Comparison of ENCODE assay signal across 15 cellular contexts in genomic region chr5:68193481-68194036, GRCh38. TPM values are rescaled to one million over a fixed set of nuclear protein-coding genes. Genes with fewer than 3 reads are reported as not detected.
DNase-seq lines count a peak whose midpoint lies in the region; ATAC-seq, FAIRE-seq and TF ChIP-seq lines count a peak whose summit lies in the region.
"Had no signal": no experiment of that assay in that cellular context is flagged by ENCODE, and none has a peak within 500 bp of the region (broad histone marks: within the 10 kb centered on the region; RNA-seq: fewer than 3 reads in every experiment).

No MANE protein-coding gene starts in this region.

- in situ Hi-C loops in IMR-90 (cut with MboI; ENCODE audit: low sequenced_read_pairs): no loop called here

- H3K18ac ChIP-seq in IMR-90 (ENCODE audit: low read depth, low read length): no peak overlapping the region

- no peaks in the 10 kb centered on the region; the same call in 1 of the 2 replicates for H3K9me1 ChIP-seq in IMR-90 (ENCODE audit: insufficient read depth, low read length)
- no peaks in the 10 kb centered on the region for H3K9me1 ChIP-seq in keratinocyte (ENCODE audit: control insufficient read depth, extremely low read depth, insufficient read depth, low read length)

- no peak overlapping the region for H4K91ac ChIP-seq in IMR-90 (ENCODE audit: insufficient read depth, low read depth, low read length)

- intact Hi-C loops in IMR-90 (cut with micrococcal nuclease): no loop called here

- H3K36me3 ChIP-seq in IMR-90 (ENCODE audit: control insufficient read depth, insufficient read depth, low read length): no peaks in the 10 kb centered on the region
- no peaks in the 10 kb centered on the region for H3K36me3 ChIP-seq in keratinocyte (ENCODE audit: control insufficient read depth in 2 of 2, extremely low read depth in 1 of 2, insufficient read depth in 2 of 2, low read length in 2 of 2)
- H3K36me3 ChIP-seq: ovary, uterus had no signal

- H3K79me2 ChIP-seq in keratinocyte (ENCODE audit: control insufficient read depth, insufficient read depth, low read length): no peaks in the 10 kb centered on the region

- H3K36me3 Mint-ChIP-seq in activated naive CD4-positive, alpha-beta T cell treated with anti-CD3 and anti-CD28 coated beads, Interleukin-2, amount 50 U/mL, for 72 hours: no peaks in the 10 kb centered on the region

- H2BK120ac ChIP-seq in IMR-90 (ENCODE audit: low read depth, low read length): no peak overlapping the region

- H2BK5ac ChIP-seq in IMR-90 (ENCODE audit: low read depth, low read length, poor library complexity, severe bottlenecking): no peak overlapping the region

- TF ChIP-seq POLR2A in A549 (IDR thresholded peaks at IDR 0.05; ENCODE audit: low read length) (no peak), IMR-90 (IDR thresholded peaks at IDR 0.05; ENCODE audit: low read depth, low read length) (no peak)

- no peak overlapping the region for H3K27ac ChIP-seq in A549
- no peak overlapping the region for H3K27ac ChIP-seq in IMR-90 (ENCODE audit: insufficient read depth, low read length)
- peak overlapping the region; percentile 15 for H3K27ac ChIP-seq in keratinocyte (ENCODE audit: control insufficient read depth, insufficient read depth, low read length)
- H3K27ac ChIP-seq: ovary, uterus had no signal

- H3K4me2 ChIP-seq in A549: no peak overlapping the region
- no peak overlapping the region for H3K4me2 ChIP-seq in IMR-90 (ENCODE audit: low read depth, low read length)
- H3K4me2 ChIP-seq in keratinocyte (ENCODE audit: control insufficient read depth, extremely low read depth, insufficient read depth, low read depth, low read length): peak overlapping the region; percentile 57

- POLR2A ChIA-PET in A549 (lab: Yijun Ruan, JAX): no interaction called here
- POLR2A ChIA-PET in IMR-90 (lab: Charles Lee; ENCODE audit: unreplicated experiment): no interaction called here

- ATAC-seq in A549 (no peak), IMR-90 (ENCODE audit: low read depth) (no peak), GM21529 (IDR thresholded peaks at IDR 0.05; ENCODE audit: unreplicated experiment) (no peak), HG03135 (IDR thresholded peaks at IDR 0.05; ENCODE audit: unreplicated experiment) (no peak)
- ATAC-seq in activated naive CD4-positive, alpha-beta T cell treated with anti-CD3 and anti-CD28 coated beads, Interleukin-2, amount 50 U/mL, for 72 hours: no peak
- ATAC-seq: activated CD4-positive, CD25-positive, alpha-beta regulatory T cell treated with anti-CD3 and anti-CD28 coated beads, Interleukin-2, amount 50 U/mL, for 24 hours; SK-N-SH treated with all-trans-retinoic acid at 6 μM for 48 hours had no signal

- H4K20me1 ChIP-seq in IMR-90 (ENCODE audit: insufficient read depth, low read length) (no peaks in the 10 kb centered on the region), keratinocyte (ENCODE audit: control insufficient read depth, extremely low read depth, insufficient read depth, low read length) (no peaks in the 10 kb centered on the region)

- DNase-seq in A549 (ENCODE audit: low read depth in 1 of 2, low spot score in 1 of 2) (no peak), IMR-90 (no peak), choroid plexus epithelial cell (ENCODE audit: low read depth) (peak; percentile 65), keratinocyte (ENCODE audit: low read depth, low spot score) (no peak)
- DNase-seq in activated naive CD4-positive, alpha-beta T cell treated with anti-CD3 and anti-CD28 coated beads, Interleukin-2, amount 50 U/mL, for 72 hours (ENCODE audit: low spot score in 2 of 2): no peak
- no peak for DNase-seq in stimulated activated CD4-positive, alpha-beta T cell treated with anti-CD3 and anti-CD28 coated beads, Interleukin-4, amount 100 ng/mL, for 24 hours
- DNase-seq: activated T-cell treated with anti-CD3 and anti-CD28 coated beads, Interleukin-2, amount 50 U/mL, for 48 hours; hippocampal formation; NK-92 treated with Interleukin-12 subunit alpha and Interleukin-12 subunit beta, amount 100 ng/mL, for 24 hours; ovary; uterus had no signal

- no peak overlapping the region for H3K9ac ChIP-seq in IMR-90 (ENCODE audit: low read depth, low read length)
- no peak overlapping the region for H3K9ac ChIP-seq in keratinocyte (ENCODE audit: control insufficient read depth, extremely low read depth, insufficient read depth, low read length)

- H3K27me3 ChIP-seq in IMR-90 (ENCODE audit: control insufficient read depth, insufficient read depth, low read length) (peaks cover 2% of the 10 kb centered on the region; the same call in 1 of the 2 replicates), keratinocyte (ENCODE audit: control insufficient read depth, extremely low read depth, insufficient read depth, low read length) (no peaks in the 10 kb centered on the region)
- H3K27me3 ChIP-seq: ovary, uterus had no signal

- CTCF ChIA-PET in A549 (lab: Yijun Ruan, JAX): no interaction called here
- CTCF ChIA-PET in IMR-90 (lab: Yijun Ruan, JAX): no interaction called here

- TF ChIP-seq RAD21 in A549 (conservative IDR thresholded peaks at IDR 0.05 in 1 of 2, IDR thresholded peaks at IDR 0.05 in 1 of 2): no peak
- no peak for TF ChIP-seq RAD21 in IMR-90 (IDR thresholded peaks at IDR 0.05; ENCODE audit: low read length)

- H2BK15ac ChIP-seq in IMR-90 (ENCODE audit: low read depth, low read length): no peak overlapping the region

- H4K8ac ChIP-seq in IMR-90 (ENCODE audit: low read depth in 2 of 2, low read length in 2 of 2): no peak overlapping the region

- no peak overlapping the region for H2AFZ ChIP-seq in IMR-90 (replicated peaks; ENCODE audit: low read length, poor library complexity)
- peak overlapping the region; percentile 61 for H2AFZ ChIP-seq in keratinocyte (ENCODE audit: control insufficient read depth, low read length)

- no peak overlapping the region for H2BK20ac ChIP-seq in IMR-90 (ENCODE audit: low read depth, low read length)

- H3K4me1 ChIP-seq in A549 (no peaks in the 10 kb centered on the region), IMR-90 (ENCODE audit: control insufficient read depth, insufficient read depth, low read length) (no peaks in the 10 kb centered on the region), keratinocyte (ENCODE audit: control insufficient read depth, extremely low read depth, insufficient read depth, low read length) (peaks cover 16% of the 10 kb centered on the region)
- H3K4me1 ChIP-seq: uterus had no signal

- BruUV-seq in IMR-90 (replicated peaks; lab: Mats Ljungman, UMichigan): no TSS peak

- no peak overlapping the region for H4K5ac ChIP-seq in IMR-90 (ENCODE audit: low read depth, low read length)

- H3K9me3 ChIP-seq in A549 (no peaks in the 10 kb centered on the region), IMR-90 (ENCODE audit: control insufficient read depth, insufficient read depth, low read length) (no peaks in the 10 kb centered on the region), keratinocyte (ENCODE audit: control insufficient read depth, low read depth, low read length) (no peaks in the 10 kb centered on the region)
- H3K9me3 ChIP-seq: ovary, uterus had no signal

- H2AK9ac ChIP-seq in IMR-90 (replicated peaks; ENCODE audit: low read depth, low read length, poor library complexity): no peak overlapping the region

- TF ChIP-seq CTCF in A549 (IDR thresholded peaks at IDR 0.05): no peak
- TF ChIP-seq CTCF in IMR-90 (conservative IDR thresholded peaks at IDR 0.05; ENCODE audit: low read depth, low read length): no peak
- no peak for TF ChIP-seq CTCF in choroid plexus epithelial cell (conservative IDR thresholded peaks at IDR 0.05; ENCODE audit: low read depth, low read length)
- no peak for TF ChIP-seq CTCF in keratinocyte (optimal IDR thresholded peaks at IDR 0.05 in 1 of 3, IDR thresholded peaks at IDR 0.05 in 1 of 3, conservative IDR thresholded peaks at IDR 0.05 in 1 of 3; ENCODE audit: extremely low read depth in 1 of 3, insufficient read depth in 2 of 3, low read length in 3 of 3)

- no peak overlapping the region for H3K4ac ChIP-seq in IMR-90 (ENCODE audit: low read depth, low read length)

- H3K4me3 ChIP-seq in A549: no peak overlapping the region
- no peak overlapping the region for H3K4me3 ChIP-seq in IMR-90 (ENCODE audit: insufficient read depth, low read depth, low read length)
- no peak overlapping the region for H3K4me3 ChIP-seq in choroid plexus epithelial cell (ENCODE audit: low read depth, low read length)
- no peak overlapping the region for H3K4me3 ChIP-seq in keratinocyte (ENCODE audit: control insufficient read depth in 2 of 3, extremely low read depth in 1 of 3, insufficient read depth in 2 of 3, low read depth in 1 of 3, low read length in 3 of 3)
- H3K4me3 ChIP-seq: ovary, uterus had no signal

- no peaks in the 10 kb centered on the region for H3K79me1 ChIP-seq in IMR-90 (ENCODE audit: low read depth in 1 of 2, low read length in 2 of 2)

- H3K9me3 Mint-ChIP-seq in activated naive CD4-positive, alpha-beta T cell treated with anti-CD3 and anti-CD28 coated beads, Interleukin-2, amount 50 U/mL, for 72 hours: peaks cover 0 to 3% of the 10 kb centered on the region in 2 donors

- no peak overlapping the region for H3K27ac Mint-ChIP-seq in activated naive CD4-positive, alpha-beta T cell treated with anti-CD3 and anti-CD28 coated beads, Interleukin-2, amount 50 U/mL, for 72 hours

- dilution Hi-C loops in IMR-90 (cut with HindIII; ENCODE audit: low sequenced_read_pairs, unreplicated experiment) (no loop called here), keratinocyte (cut with MboI; ENCODE audit: extremely low pct_ligation_motif_present, low sequenced_read_pairs) (no loop called here)

- H3K14ac ChIP-seq in IMR-90 (replicated peaks; ENCODE audit: low read depth, low read length): no peak overlapping the region

- FAIRE-seq in A549 (lab: Jason Lieb, UNC) (no peak), keratinocyte (lab: Jason Lieb, UNC) (peak; percentile 84)

- 43% methylated on average over 3 of the region's 3 CpGs for WGBS in A549 (ENCODE audit: missing lambda C conversion rate)
- no CpG with 5 or more reads among the region's 3 CpGs for whole genome bisulfite sequencing in IMR-90 (ENCODE audit: extremely low coverage in 2 of 2, insufficient read length in 1 of 2), 2 experiments

- no peak overlapping the region for H2AK5ac ChIP-seq in IMR-90 (ENCODE audit: low read depth, low read length)

- H3K56ac ChIP-seq in IMR-90 (ENCODE audit: extremely low read depth, insufficient read depth, low read length): no peak overlapping the region

- no peak overlapping the region for H3K23ac ChIP-seq in IMR-90 (ENCODE audit: low read depth, low read length)

- no peak for TF ChIP-seq EP300 in A549 (IDR thresholded peaks at IDR 0.05)

RNA-seq across cellular contexts. Expression of gene PIK3R1, which starts 22.0 kb away (rescaled TPM):
- 5.7 and 8.8 TPM in 2 replicates for polyA plus RNA-seq in A549 (2011; rRNA removed)
- polyA plus RNA-seq in A549 (2012; cell fraction: cytosol; rRNA removed): 1.2 and 1.4 TPM in 2 replicates
- polyA plus RNA-seq in A549 (2012; cell fraction: nucleus; rRNA removed): 0.86 and 1.9 TPM in 2 replicates
- 5.5 to 6.0 TPM (median 5.7 TPM) in 3 replicates for polyA plus RNA-seq in A549 (2017; fragmentation: RNase III; extraction: RNeasy Plus Mini Kit Qiagen cat#74134 plus additional on column Dnase treatment)
- polyA minus RNA-seq in A549 (2011; rRNA and poly(A)+ RNA removed): 10.2 and 16.1 TPM in 2 replicates
- 9.3 and 13.6 TPM in 2 replicates for total RNA-seq in IMR-90 (2012; rRNA removed)
- polyA plus RNA-seq in IMR-90 (2012; rRNA removed): 2.4 and 2.6 TPM in 2 replicates
- 0.45 and 0.77 TPM in 2 replicates for polyA plus RNA-seq in IMR-90 (2012; cell fraction: cytosol; rRNA removed)
- polyA plus RNA-seq in IMR-90 (2012; cell fraction: nucleus; rRNA removed; ENCODE audit: low replicate concordance): 0.92 and 4.4 TPM in 2 replicates
- polyA plus RNA-seq in keratinocyte: 6.6 to 16.7 TPM (median 13.9 TPM) in 3 replicates
- polyA plus RNA-seq in keratinocyte (2011; ENCODE audit: low read depth): 40.8 TPM
- 7.0 and 9.9 TPM in 2 replicates for polyA plus RNA-seq in keratinocyte (2011; cell fraction: cytosol; rRNA removed)
- polyA plus RNA-seq in keratinocyte (2011; cell fraction: nucleus; rRNA removed): 16.0 and 17.5 TPM in 2 replicates
- polyA plus RNA-seq in keratinocyte (2012; ENCODE audit: low replicate concordance): 14.4 and 15.8 TPM in 2 replicates
- 31.5 to 55.5 TPM (median 53.6 TPM) in 3 replicates for polyA minus RNA-seq in keratinocyte
- 15.3 TPM for polyA minus RNA-seq in keratinocyte (2011; cell fraction: cytosol; rRNA and poly(A)+ RNA removed)
- polyA minus RNA-seq in keratinocyte (2011; cell fraction: nucleus; rRNA and poly(A)+ RNA removed): 22.4 and 50.5 TPM in 2 replicates
- 10 to 100 TPM; 24.7 to 54.8 TPM for total RNA-seq in activated naive CD4-positive, alpha-beta T cell treated with anti-CD3 and anti-CD28 coated beads, Interleukin-2, amount 50 U/mL, for 72 hours
